ENCODE assay signal across 13 cellular contexts in genomic region chr15:101162701-101163483, GRCh38.
A peak's percentile ranks its signal among the peaks of the same experiment; 100 is the strongest.
DNase-seq lines count a peak whose midpoint lies in the region; ATAC-seq and TF ChIP-seq lines count a peak whose summit lies in the region.
"Had no signal": no experiment of that assay in that cellular context is flagged by ENCODE, and none has a peak within 500 bp of the region (broad histone marks: within the 10 kb centered on the region; RNA-seq: fewer than 3 reads in every experiment).

No MANE protein-coding gene starts in this region.

- no peak for TF ChIP-seq CTCF in brain microvascular endothelial cell (IDR thresholded peaks at IDR 0.05; ENCODE audit: low read depth, low read length, missing control alignments)

- ATAC-seq in left lobe of liver, result peak; percentile 13
- ATAC-seq in HG03097 (IDR thresholded peaks at IDR 0.05; ENCODE audit: low FRiP score, unreplicated experiment), result no peak

- peaks cover 19% of the 10 kb centered on the region for H3K4me1 ChIP-seq in stomach smooth muscle (ENCODE audit: control insufficient read depth, insufficient read depth, low read length)

- no peaks in the 10 kb centered on the region for H3K36me3 ChIP-seq in stomach smooth muscle (ENCODE audit: control insufficient read depth in 2 of 2, insufficient read depth in 2 of 2, low read length in 2 of 2)
- H3K36me3 ChIP-seq in brain microvascular endothelial cell (replicated peaks), result no peaks in the 10 kb centered on the region
- H3K36me3 ChIP-seq: esophagus squamous epithelium had no signal

- H3K4me3 ChIP-seq in stomach smooth muscle (ENCODE audit: low read length in 2 of 2), result peak overlapping the region in 1 of 2 donors; percentile 35
- no peak overlapping the region for H3K4me3 ChIP-seq in brain microvascular endothelial cell (ENCODE audit: low read depth, low read length)
- H3K4me3 ChIP-seq: esophagus squamous epithelium, skin epidermis had no signal

- DNase-seq in NCI-H2171 (lab: John Stamatoyannopoulos, UW) (peak; percentile 73), cerebellar nuclear complex (lab: John Stamatoyannopoulos, UW) (peak; percentile 46 to 73), left lobe of liver (ENCODE audit: low spot score) (no peak), brain microvascular endothelial cell (no peak), NCI-H82 (lab: John Stamatoyannopoulos, UW) (no peak)
- DNase-seq: activated CD4-positive, alpha-beta T cell treated with anti-CD3 and anti-CD28 coated beads, Interleukin-2, amount 50 U/mL, for 1 hour; activated gamma-delta T cell treated with Interleukin-2 at 50 U/mL for 16 hours; CD8-positive, alpha-beta memory T cell; esophagus squamous epithelium; T-helper 2 cell had no signal

- no peaks in the 10 kb centered on the region for H3K27me3 ChIP-seq in stomach smooth muscle (ENCODE audit: control insufficient read depth in 1 of 2, insufficient read depth in 2 of 2, low read length in 2 of 2)
- H3K27me3 ChIP-seq in brain microvascular endothelial cell (replicated peaks), result no peaks in the 10 kb centered on the region
- H3K27me3 ChIP-seq: esophagus squamous epithelium had no signal

- H3K9me3 ChIP-seq in stomach smooth muscle (ENCODE audit: control insufficient read depth in 2 of 2, low read length in 2 of 2), result peaks cover 4 to 10% of the 10 kb centered on the region in 2 donors

- in situ Hi-C loops in brain microvascular endothelial cell (cut with HindIII; ENCODE audit: low pct_ligation_motif_present, low sequenced_read_pairs), result no loop called here

- H3K27ac ChIP-seq in stomach smooth muscle (ENCODE audit: low read length), result peak overlapping the region; percentile 37
- no peak overlapping the region for H3K27ac ChIP-seq in brain microvascular endothelial cell

- no peak overlapping the region for H3K9ac ChIP-seq in stomach smooth muscle (ENCODE audit: low read length in 2 of 2)

Comparison
In these comparisons a context has a peak if more than half of its experiments do, and no peak if none do; other contexts are left out.
1. DNase-seq: peak in NCI-H2171 (single experiment) and cerebellar nuclear complex (2 of 2); none in left lobe of liver (single experiment), brain microvascular endothelial cell (single experiment) and NCI-H82 (single experiment).